Comparison of ENCODE assay signal across 8 cellular contexts in genomic region chr10:59872892-59873463, GRCh38. TPM values are rescaled to one million over a fixed set of nuclear protein-coding genes. Genes with fewer than 3 reads are reported as not detected.
A peak's percentile ranks its signal among the peaks of the same experiment; 100 is the strongest.
DNase-seq lines count a peak whose midpoint lies in the region; ATAC-seq and TF ChIP-seq lines count a peak whose summit lies in the region.

No MANE protein-coding gene starts in this region.

- H3K9me3 ChIP-seq in MG63: no peaks in the 10 kb centered on the region
- no peaks in the 10 kb centered on the region for H3K9me3 ChIP-seq in esophagus (ENCODE audit: control insufficient read depth in 2 of 2, insufficient read depth in 1 of 2, low read depth in 1 of 2, low read length in 1 of 2)
- H3K9me3 ChIP-seq in osteoblast (ENCODE audit: low read depth, low read length): no peaks in the 10 kb centered on the region

- H3K27me3 Mint-ChIP-seq in CD14-positive monocyte (ENCODE audit: low read depth in 3 of 3): peaks cover 0 to 2% (median 0%) of the 10 kb centered on the region in 3 donors

- DNase-seq in DMS 273 (lab: John Stamatoyannopoulos, UW; ENCODE audit: unreplicated experiment) (peak; percentile 83), MG63 (peak; percentile 46), osteoblast (ENCODE audit: insufficient read length, low spot score, missing footprints) (no peak), CD14-positive monocyte (ENCODE audit: low spot score) (no peak), SKM-1 treated with dmso at 0.1 percent for 144 hours (lab: John Stamatoyannopoulos, UW; ENCODE audit: unreplicated experiment) (no peak)

- no peaks in the 10 kb centered on the region for H3K36me3 Mint-ChIP-seq in CD14-positive monocyte

- no peak overlapping the region for H3K4me3 ChIP-seq in MG63
- H3K4me3 ChIP-seq in esophagus (ENCODE audit: low read depth in 1 of 2, low read length in 2 of 2): no peak overlapping the region
- H3K4me3 ChIP-seq in osteoblast (ENCODE audit: insufficient read depth, low read length): peak overlapping the region; percentile 0

- H3K4me1 Mint-ChIP-seq in CD14-positive monocyte: peaks cover 20% of the 10 kb centered on the region

- ATAC-seq in HG03196 (IDR thresholded peaks at IDR 0.05; ENCODE audit: unreplicated experiment) (no peak), GM19395 (IDR thresholded peaks at IDR 0.05; ENCODE audit: unreplicated experiment) (no peak)

- peaks cover 23% of the 10 kb centered on the region for H4K20me1 ChIP-seq in osteoblast (ENCODE audit: insufficient read depth, low read length)

- H3K4me2 ChIP-seq in osteoblast (ENCODE audit: insufficient read depth, low read length): peak overlapping the region; percentile 5

- no peaks in the 10 kb centered on the region; the same call in 1 of the 2 replicates for H3K36me3 ChIP-seq in MG63
- no peaks in the 10 kb centered on the region for H3K36me3 ChIP-seq in esophagus (ENCODE audit: control insufficient read depth in 2 of 2, insufficient read depth in 2 of 2, low read length in 1 of 2)
- no peaks in the 10 kb centered on the region for H3K36me3 ChIP-seq in osteoblast (ENCODE audit: insufficient read depth, low read length)

- H3K27ac Mint-ChIP-seq in CD14-positive monocyte: peak overlapping the region in 1 of 7 donors; percentile 17

- intact Hi-C loops in CD14-positive monocyte (cut with micrococcal nuclease): loop anchor here in 1 of 2 donors (10.0 kb wide), 1 partner anchor 162 kb away; no protein-coding TSS in a partner anchor

- no peak overlapping the region for H3K4me3 Mint-ChIP-seq in CD14-positive monocyte

- H3K27me3 ChIP-seq in MG63: no peaks in the 10 kb centered on the region
- no peaks in the 10 kb centered on the region for H3K27me3 ChIP-seq in esophagus (ENCODE audit: control insufficient read depth in 1 of 2, insufficient read depth in 2 of 2, low read length in 2 of 2)
- H3K27me3 ChIP-seq in osteoblast (ENCODE audit: insufficient read depth, low read length): no peaks in the 10 kb centered on the region

- 21 to 24% methylated on average over 7 of the region's 7 CpGs for WGBS in esophagus, 2 donors

- TF ChIP-seq CTCF in osteoblast (IDR thresholded peaks at IDR 0.05; ENCODE audit: extremely low read depth, low read depth, low read length): no peak
- TF ChIP-seq CTCF in CD14-positive monocyte (IDR thresholded peaks at IDR 0.05): no peak

- H3K4me1 ChIP-seq in esophagus (ENCODE audit: control insufficient read depth in 2 of 2, insufficient read depth in 2 of 2, low read length in 1 of 2) (peaks cover 2 to 10% of the 10 kb centered on the region in 2 donors), osteoblast (ENCODE audit: insufficient read depth, low read length) (peaks cover 30% of the 10 kb centered on the region)

- no peak overlapping the region for H2AFZ ChIP-seq in osteoblast (ENCODE audit: low read length)

- H3K9me3 Mint-ChIP-seq in CD14-positive monocyte: no peaks in the 10 kb centered on the region

- peak overlapping the region; percentile 31 to 54 for H3K27ac ChIP-seq in esophagus (ENCODE audit: low read depth in 2 of 2, low read length in 1 of 2)
- H3K27ac ChIP-seq in osteoblast (ENCODE audit: low read depth, low read length): no peak overlapping the region

- H3K79me2 ChIP-seq in osteoblast (ENCODE audit: insufficient read depth, low read length): peaks cover 79% of the 10 kb centered on the region

RNA-seq across cellular contexts. Expression of gene CCDC6, which starts 33.4 kb away (rescaled TPM):
- 19.0 and 21.1 TPM in 2 replicates for total RNA-seq in MG63 (2014; rRNA removed; shearing (Covaris generic); ENCODE audit: low replicate concordance)
- 10 to 100 TPM; 23.2 to 25.9 TPM for polyA plus RNA-seq in esophagus
- total RNA-seq in osteoblast: 51.8 and 58.3 TPM in 2 replicates
- polyA plus RNA-seq in CD14-positive monocyte: 1 to 10 TPM; 4.2 to 6.2 TPM

Comparison
In these comparisons a context has a peak if more than half of its experiments do, and no peak if none do; other contexts are left out.
1. DNase-seq: peak in DMS 273 (single experiment) and MG63 (single experiment); none in osteoblast (single experiment), CD14-positive monocyte (single experiment) and SKM-1 treated with dmso at 0.1 percent for 144 hours (single experiment).